22 cellular contexts compared by ENCODE assay signal in genomic region chr9:136584401-136585328, GRCh38. TPM values are rescaled to one million over a fixed set of nuclear protein-coding genes. Genes with fewer than 3 reads are reported as not detected.
DNase-seq lines count a peak whose midpoint lies in the region; ATAC-seq and TF ChIP-seq lines count a peak whose summit lies in the region.
"Had no signal": no experiment of that assay in that cellular context is flagged by ENCODE, and none has a peak within 500 bp of the region (broad histone marks: within the 10 kb centered on the region; RNA-seq: fewer than 3 reads in every experiment).

No MANE protein-coding gene starts in this region.

- H3K79me2 ChIP-seq in neural progenitor cell (ENCODE audit: low read depth): no peaks in the 10 kb centered on the region

- ATAC-seq in RWPE2 (ENCODE audit: low read depth): peak; percentile 47
- ATAC-seq in left cardiac atrium: peak; percentile 50 to 67
- ATAC-seq in HG03280 (IDR thresholded peaks at IDR 0.05; ENCODE audit: unreplicated experiment): no peak
- no peak for ATAC-seq in GM21576 (IDR thresholded peaks at IDR 0.05; ENCODE audit: unreplicated experiment)
- ATAC-seq in GM19023 (IDR thresholded peaks at IDR 0.05; ENCODE audit: unreplicated experiment): no peak
- ATAC-seq: activated CD4-positive, CD25-positive, alpha-beta regulatory T cell treated with anti-CD3 and anti-CD28 coated beads, Interleukin-2, amount 50 U/mL, for 24 hours; GM12878 had no signal

- no peaks in the 10 kb centered on the region for H3K9me3 Mint-ChIP-seq in neural progenitor cell
- H3K9me3 Mint-ChIP-seq: naive B cell had no signal

- no peak overlapping the region for H3K27ac Mint-ChIP-seq in neural progenitor cell

- H4K20me1 ChIP-seq in neural progenitor cell (ENCODE audit: low read depth): no peaks in the 10 kb centered on the region

- H3K4me1 ChIP-seq in RWPE2 (ENCODE audit: insufficient read depth, poor library complexity, severe bottlenecking) (no peaks in the 10 kb centered on the region), neural progenitor cell (peaks cover 57% of the 10 kb centered on the region)

- H3K4me2 ChIP-seq in neural progenitor cell: peak overlapping the region; percentile 38

- intact Hi-C loops in left cardiac atrium (cut with DNase I): no loop called here

- H3K36me3 ChIP-seq in RWPE2 (ENCODE audit: low read depth) (no peaks in the 10 kb centered on the region), neural progenitor cell (no peaks in the 10 kb centered on the region)
- H3K36me3 ChIP-seq: ascending aorta, tibial nerve had no signal

- H3K27ac ChIP-seq in RWPE2 (ENCODE audit: poor library complexity, severe bottlenecking) (no peak overlapping the region), neural progenitor cell (no peak overlapping the region)
- H3K27ac ChIP-seq: ascending aorta, epithelial cell of prostate had no signal

- peaks cover 53% of the 10 kb centered on the region for H3F3A ChIP-seq in neural progenitor cell (ENCODE audit: low read depth)

- TF ChIP-seq CTCF in RWPE2 (IDR thresholded peaks at IDR 0.05; ENCODE audit: poor library complexity, severe bottlenecking) (no peak), neural progenitor cell (IDR thresholded peaks at IDR 0.05) (no peak)

- H3K27me3 ChIP-seq in RWPE2 (ENCODE audit: insufficient read depth, poor library complexity, severe bottlenecking): no peaks in the 10 kb centered on the region
- H3K27me3 ChIP-seq in neural progenitor cell: no peaks in the 10 kb centered on the region
- H3K27me3 ChIP-seq: ascending aorta, tibial nerve had no signal

- H3K27me3 Mint-ChIP-seq in neural progenitor cell (ENCODE audit: insufficient read depth, low read depth): peaks cover 9% of the 10 kb centered on the region

- H3K9me3 ChIP-seq in RWPE2 (ENCODE audit: severe bottlenecking) (no peaks in the 10 kb centered on the region), neural progenitor cell (ENCODE audit: low read depth) (no peaks in the 10 kb centered on the region)
- H3K9me3 ChIP-seq: ascending aorta, tibial nerve had no signal

- no peaks in the 10 kb centered on the region for H3K36me3 Mint-ChIP-seq in neural progenitor cell
- H3K36me3 Mint-ChIP-seq: naive B cell had no signal

- no peak overlapping the region for H3K4me3 ChIP-seq in RWPE2 (ENCODE audit: severe bottlenecking)
- H3K4me3 ChIP-seq in neural progenitor cell: no peak overlapping the region
- H3K4me3 ChIP-seq: ascending aorta, GM12878, tibial nerve had no signal

- peaks cover 38% of the 10 kb centered on the region for H3K4me1 Mint-ChIP-seq in neural progenitor cell

- DNase-seq in AG08395 (ENCODE audit: low spot score): peak; percentile 48
- DNase-seq in RWPE2 (ENCODE audit: low spot score): no peak
- no peak for DNase-seq in left cardiac atrium
- DNase-seq in neural progenitor cell (ENCODE audit: low spot score): no peak
- no peak for DNase-seq in HK-2 (ENCODE audit: unreplicated experiment)
- DNase-seq: ACHN; COR-L47; cortex of kidney; hippocampal formation; naive B cell; NCI-H345; SHP77 treated with DMSO at 0.1 percent for 48 hours; stimulated activated CD8-positive, alpha-beta memory T cell treated with anti-CD3 and anti-CD28 coated beads, Interleukin-4, amount 100 ng/mL, for 48 hours; T-helper 2 cell had no signal

- no peak overlapping the region for H3K9ac ChIP-seq in neural progenitor cell

- H3K4me3 Mint-ChIP-seq in neural progenitor cell: peak overlapping the region; percentile 24
- H3K4me3 Mint-ChIP-seq: naive B cell had no signal

- no peak overlapping the region for H2AFZ ChIP-seq in neural progenitor cell (replicated peaks)

RNA-seq across cellular contexts. Expression of gene NOTCH1, which starts 38.8 kb away (rescaled TPM):
- total RNA-seq in left cardiac atrium: 10 to 100 TPM; 22.7 to 36.0 TPM
- 11.7 and 32.4 TPM in 2 replicates for total RNA-seq in neural progenitor cell (ENCODE audit: low replicate concordance)

Comparison
In these comparisons a context has a peak if more than half of its experiments do, and no peak if none do; other contexts are left out.
1. ATAC-seq: peak in RWPE2 (single experiment) and left cardiac atrium (2 of 2); none in HG03280 (single experiment), GM21576 (single experiment) and GM19023 (single experiment).